ENCODE assay signal across 31 cellular contexts in genomic region chr2:167462379-167462778, GRCh38.
"Had no signal": no experiment of that assay in that cellular context is flagged by ENCODE, and none has a peak within 500 bp of the region (broad histone marks: within the 10 kb centered on the region; RNA-seq: fewer than 3 reads in every experiment).

No MANE protein-coding gene starts in this region.

- H3K27me3 Mint-ChIP-seq: activated CD4-positive, alpha-beta T cell treated with anti-CD3 and anti-CD28 coated beads for 36 hours; activated CD4-positive, alpha-beta T cell treated with anti-CD3 and anti-CD28 coated beads, Interleukin-2, amount 10 ng/mL, durations not matched to agents 7 days and 5 days; activated CD8-positive, alpha-beta T cell treated with anti-CD3 and anti-CD28 coated beads for 36 hours; activated naive CD8-positive, alpha-beta T cell treated with anti-CD3 and anti-CD28 coated beads for 36 hours; activated T-helper 17 cell treated with anti-CD3 and anti-CD28 coated beads, Interleukin-2, amount 50 U/mL, for 72 hours; T-helper 17 cell had no signal

- ATAC-seq: activated CD4-positive, alpha-beta T cell treated with anti-CD3 and anti-CD28 coated beads for 36 hours; activated CD4-positive, CD25-positive, alpha-beta regulatory T cell treated with anti-CD3 and anti-CD28 coated beads, Interleukin-2, amount 50 U/mL, for 24 hours; activated CD8-positive, alpha-beta T cell treated with anti-CD3 and anti-CD28 coated beads for 36 hours; activated naive CD4-positive, alpha-beta T cell treated with anti-CD3 and anti-CD28 coated beads, Interleukin-2, amount 50 U/mL, for 72 hours; activated T-cell treated with anti-CD3 and anti-CD28 coated beads, Interleukin-2, amount 50 U/mL, for 4 hours; activated T-cell treated with anti-CD3 and anti-CD28 coated beads, Interleukin-2, amount 50 U/mL, for 72 hours; activated T-helper 17 cell treated with anti-CD3 and anti-CD28 coated beads, Interleukin-2, amount 50 U/mL, for 72 hours; body of pancreas; T-helper 17 cell had no signal

- H3K9me3 ChIP-seq: body of pancreas had no signal

- H3K27ac Mint-ChIP-seq: activated CD4-positive, alpha-beta T cell treated with anti-CD3 and anti-CD28 coated beads for 36 hours; activated CD4-positive, alpha-beta T cell treated with anti-CD3 and anti-CD28 coated beads, Interleukin-2, amount 10 ng/mL, durations not matched to agents 7 days and 5 days; activated CD8-positive, alpha-beta T cell treated with anti-CD3 and anti-CD28 coated beads for 36 hours; activated naive CD4-positive, alpha-beta T cell treated with anti-CD3 and anti-CD28 coated beads for 36 hours; activated naive CD4-positive, alpha-beta T cell treated with anti-CD3 and anti-CD28 coated beads, Interleukin-2, amount 50 U/mL, for 72 hours; activated naive CD8-positive, alpha-beta T cell treated with anti-CD3 and anti-CD28 coated beads for 36 hours; activated T-cell treated with anti-CD3 and anti-CD28 coated beads, Interleukin-2, amount 50 U/mL, for 72 hours; activated T-helper 1 cell treated with anti-CD3 and anti-CD28 coated beads, Interleukin-12 subunit alpha, Interleukin-12 subunit beta, Interleukin-2, Interleukin-4 antibody, amounts not matched to agents 30 ng/mL and 10 ng/mL and 1 ng/mL, durations not matched to agents 14 hours and 24 hours and 36 hours; activated T-helper 17 cell treated with anti-CD3 and anti-CD28 coated beads, Interleukin-2, amount 50 U/mL, for 72 hours; T-helper 17 cell had no signal

- H3K36me3 ChIP-seq: adrenal gland, brain microvascular endothelial cell, breast epithelium had no signal

- H3K4me1 Mint-ChIP-seq: activated CD4-positive, alpha-beta T cell treated with anti-CD3 and anti-CD28 coated beads for 36 hours; activated CD4-positive, alpha-beta T cell treated with anti-CD3 and anti-CD28 coated beads, Interleukin-2, amount 10 ng/mL, durations not matched to agents 7 days and 5 days; activated naive CD8-positive, alpha-beta T cell treated with anti-CD3 and anti-CD28 coated beads for 36 hours; activated T-helper 17 cell treated with anti-CD3 and anti-CD28 coated beads, Interleukin-2, amount 50 U/mL, for 72 hours; T-helper 17 cell had no signal

- H3K27me3 ChIP-seq: adrenal gland, body of pancreas, brain microvascular endothelial cell, breast epithelium had no signal

- H3K4me3 ChIP-seq: adrenal gland, body of pancreas, breast epithelium had no signal

- H3K4me3 Mint-ChIP-seq: activated CD4-positive, alpha-beta T cell treated with anti-CD3 and anti-CD28 coated beads for 36 hours; activated CD4-positive, alpha-beta T cell treated with anti-CD3 and anti-CD28 coated beads, Interleukin-2, amount 10 ng/mL, durations not matched to agents 7 days and 5 days; activated CD8-positive, alpha-beta T cell treated with anti-CD3 and anti-CD28 coated beads for 36 hours; activated naive CD4-positive, alpha-beta T cell treated with anti-CD3 and anti-CD28 coated beads for 36 hours; activated naive CD8-positive, alpha-beta T cell treated with anti-CD3 and anti-CD28 coated beads for 36 hours; activated T-cell treated with anti-CD3 and anti-CD28 coated beads, Interleukin-2, amount 50 U/mL, for 4 hours; activated T-cell treated with anti-CD3 and anti-CD28 coated beads, Interleukin-2, amount 50 U/mL, for 72 hours; activated T-helper 1 cell treated with anti-CD3 and anti-CD28 coated beads, Interleukin-12 subunit alpha, Interleukin-12 subunit beta, Interleukin-2, Interleukin-4 antibody, amounts not matched to agents 30 ng/mL and 10 ng/mL and 1 ng/mL, durations not matched to agents 14 hours and 24 hours and 36 hours; activated T-helper 17 cell treated with anti-CD3 and anti-CD28 coated beads, Interleukin-2, amount 50 U/mL, for 72 hours; T-helper 17 cell had no signal

- H3K36me3 Mint-ChIP-seq: activated naive CD8-positive, alpha-beta T cell treated with anti-CD3 and anti-CD28 coated beads for 36 hours had no signal

- H3K4me1 ChIP-seq: adrenal gland, body of pancreas, breast epithelium had no signal

- DNase-seq: activated CD4-positive, alpha-beta T cell treated with anti-CD3 and anti-CD28 coated beads for 1 hour; activated CD4-positive, alpha-beta T cell treated with anti-CD3 and anti-CD28 coated beads for 36 hours; activated CD4-positive, alpha-beta T cell treated with anti-CD3 and anti-CD28 coated beads for 48 hours; activated CD4-positive, alpha-beta T cell treated with anti-CD3 and anti-CD28 coated beads, Interleukin-2, amount 10 ng/mL, durations not matched to agents 7 days and 5 days; activated CD4-positive, alpha-beta T cell treated with anti-CD3 and anti-CD28 coated beads, Interleukin-2, amount 50 U/mL, for 48 hours; activated CD4-positive, CD25-positive, alpha-beta regulatory T cell; activated CD8-positive, alpha-beta memory T cell treated with anti-CD3 and anti-CD28 coated beads, Interleukin-2, amount 50 U/mL, for 4 hours; activated CD8-positive, alpha-beta T cell treated with anti-CD3 and anti-CD28 coated beads for 36 hours; activated effector memory CD4-positive, alpha-beta T cell treated with anti-CD3 and anti-CD28 coated beads, Interleukin-2, amount 50 U/mL, for 16 hours; activated gamma-delta T cell treated with Interleukin-2 at 50 U/mL for 16 hours; activated naive CD4-positive, alpha-beta T cell; activated naive CD4-positive, alpha-beta T cell treated with anti-CD3 and anti-CD28 coated beads for 36 hours; activated naive CD4-positive, alpha-beta T cell treated with anti-CD3 and anti-CD28 coated beads, Interleukin-2, amount 50 U/mL, for 16 hours; activated naive CD8-positive, alpha-beta T cell treated with anti-CD3 and anti-CD28 coated beads for 36 hours; activated T-cell treated with anti-CD3 and anti-CD28 coated beads for 4 hours; activated T-cell treated with anti-CD3 and anti-CD28 coated beads, Interleukin-2, amount 50 U/mL, for 1 hour; activated T-cell treated with anti-CD3 and anti-CD28 coated beads, Interleukin-2, amount 50 U/mL, for 4 hours; activated T-cell treated with anti-CD3 and anti-CD28 coated beads, Interleukin-2, amount 50 U/mL, for 72 hours; adrenal gland; amniotic stem cell; aorta; body of pancreas; brain microvascular endothelial cell; central memory CD4-positive, alpha-beta T cell; T-helper 17 cell had no signal

- H3K9me3 Mint-ChIP-seq: activated CD4-positive, alpha-beta T cell treated with anti-CD3 and anti-CD28 coated beads, Interleukin-2, amount 10 ng/mL, durations not matched to agents 7 days and 5 days had no signal

- H3K27ac ChIP-seq: adrenal gland, body of pancreas, brain microvascular endothelial cell, breast epithelium, VCaP had no signal
